In genomic region chr7:23956769-23957556, GRCh38 we compare ENCODE assay signal across 1 cellular context.
A peak's percentile ranks its signal among the peaks of the same experiment; 100 is the strongest.
TF ChIP-seq lines count a peak whose summit lies in the region.

No MANE protein-coding gene starts in this region.

TF ChIP-seq in HepG2, 621 proteins besides CTCF, POLR2A, EP300 and RAD21 (continued from another document and continues in another):
- no peak for TF ChIP-seq TFAP4 (IDR thresholded peaks at IDR 0.05; ENCODE audit: borderline replicate concordance, low read depth)
- no peak for TF ChIP-seq ZNF530 (CRISPR knock-in tag; IDR thresholded peaks at IDR 0.05; ENCODE audit: low read depth)
- TF ChIP-seq MAZ (IDR thresholded peaks at IDR 0.05; ENCODE audit: borderline replicate concordance, low read depth, low read length) = no peak
- no peak for TF ChIP-seq MAZ (CRISPR knock-in tag; IDR thresholded peaks at IDR 0.05; ENCODE audit: low read depth)
- no peak for TF ChIP-seq ZNF710 (CRISPR knock-in tag; IDR thresholded peaks at IDR 0.05; ENCODE audit: borderline replicate concordance)
- no peak for TF ChIP-seq MYNN (CRISPR knock-in tag; IDR thresholded peaks at IDR 0.05; ENCODE audit: low read depth)
- no peak for TF ChIP-seq TOE1 (CRISPR knock-in tag; IDR thresholded peaks at IDR 0.05)
- TF ChIP-seq REXO4 (CRISPR knock-in tag; IDR thresholded peaks at IDR 0.05; ENCODE audit: borderline replicate concordance) = no peak
- TF ChIP-seq LBX2 (CRISPR knock-in tag; IDR thresholded peaks at IDR 0.05; ENCODE audit: borderline replicate concordance) = no peak
- no peak for TF ChIP-seq ZBTB43 (CRISPR knock-in tag; conservative IDR thresholded peaks at IDR 0.05)
- no peak for TF ChIP-seq KAT8 (CRISPR knock-in tag; IDR thresholded peaks at IDR 0.05)
- no peak for TF ChIP-seq MAF1 (CRISPR knock-in tag; IDR thresholded peaks at IDR 0.05; ENCODE audit: borderline replicate concordance)
- TF ChIP-seq PRDM4 (CRISPR knock-in tag; IDR thresholded peaks at IDR 0.05; ENCODE audit: borderline replicate concordance) = no peak
- peak; percentile 36; the same call in 1 of the 2 replicates for TF ChIP-seq SALL1 (CRISPR knock-in tag; IDR thresholded peaks at IDR 0.05)
- peak; percentile 44; the same call in 1 of the 2 replicates for TF ChIP-seq ARID5B (CRISPR knock-in tag; IDR thresholded peaks at IDR 0.05)
- no peak for TF ChIP-seq LCORL (IDR thresholded peaks at IDR 0.05)
- peak; percentile 75 for TF ChIP-seq LCORL (CRISPR knock-in tag; IDR thresholded peaks at IDR 0.05)
- TF ChIP-seq ZNF619 (CRISPR knock-in tag; IDR thresholded peaks at IDR 0.05) = no peak
- no peak for TF ChIP-seq ZNF12 (CRISPR knock-in tag; IDR thresholded peaks at IDR 0.05)
- TF ChIP-seq CC2D1A (CRISPR knock-in tag; IDR thresholded peaks at IDR 0.05) = no peak
- no peak for TF ChIP-seq HMG20B (CRISPR knock-in tag; conservative IDR thresholded peaks at IDR 0.05)
- TF ChIP-seq HMGA1 (CRISPR knock-in tag; conservative IDR thresholded peaks at IDR 0.05) = no peak
- TF ChIP-seq PLSCR1 (CRISPR knock-in tag; IDR thresholded peaks at IDR 0.05; ENCODE audit: borderline replicate concordance) = no peak
- no peak for TF ChIP-seq TOPORS (CRISPR knock-in tag; IDR thresholded peaks at IDR 0.05)
- no peak for TF ChIP-seq ZNF883 (CRISPR knock-in tag; IDR thresholded peaks at IDR 0.05; ENCODE audit: not compliant biosample characterization)
- no peak for TF ChIP-seq ZNF225 (CRISPR knock-in tag; IDR thresholded peaks at IDR 0.05)
- TF ChIP-seq ZNF34 (CRISPR knock-in tag; IDR thresholded peaks at IDR 0.05; ENCODE audit: borderline replicate concordance) = no peak
- no peak for TF ChIP-seq FOSL1 (CRISPR knock-in tag; IDR thresholded peaks at IDR 0.05; ENCODE audit: borderline replicate concordance)
- TF ChIP-seq NFYB (CRISPR knock-in tag; IDR thresholded peaks at IDR 0.05) = no peak
- TF ChIP-seq FOXA3 (CRISPR knock-in tag; IDR thresholded peaks at IDR 0.05) = peak; percentile 47
- TF ChIP-seq HDAC2 (CRISPR knock-in tag; IDR thresholded peaks at IDR 0.05) = no peak
- no peak for TF ChIP-seq KDM1A (CRISPR knock-in tag; IDR thresholded peaks at IDR 0.05)
- TF ChIP-seq ZNF496 (CRISPR knock-in tag; IDR thresholded peaks at IDR 0.05; ENCODE audit: insufficient replicate concordance) = no peak
- no peak for TF ChIP-seq ARID3A (IDR thresholded peaks at IDR 0.05; ENCODE audit: low read depth, low read length)
- no peak for TF ChIP-seq ZNF142 (CRISPR knock-in tag; IDR thresholded peaks at IDR 0.05)
- no peak for TF ChIP-seq RFXANK (CRISPR knock-in tag; IDR thresholded peaks at IDR 0.05)
- TF ChIP-seq ZNF431 (CRISPR knock-in tag; IDR thresholded peaks at IDR 0.05; ENCODE audit: borderline replicate concordance, low read depth) = 0 out of 2 replicates have a peak, but pooled peaks have one; percentile 38
- TF ChIP-seq ETS1 (CRISPR knock-in tag; IDR thresholded peaks at IDR 0.05) = no peak
- TF ChIP-seq FOXO1 (CRISPR knock-in tag; IDR thresholded peaks at IDR 0.05) = peak; percentile 20; the same call in 1 of the 2 replicates
- TF ChIP-seq TEAD3 (CRISPR knock-in tag; optimal IDR thresholded peaks at IDR 0.05; ENCODE audit: borderline replicate concordance) = peak; percentile 68
